Comparison of ENCODE assay signal across 8 cellular contexts in the genomic region with DNA sequence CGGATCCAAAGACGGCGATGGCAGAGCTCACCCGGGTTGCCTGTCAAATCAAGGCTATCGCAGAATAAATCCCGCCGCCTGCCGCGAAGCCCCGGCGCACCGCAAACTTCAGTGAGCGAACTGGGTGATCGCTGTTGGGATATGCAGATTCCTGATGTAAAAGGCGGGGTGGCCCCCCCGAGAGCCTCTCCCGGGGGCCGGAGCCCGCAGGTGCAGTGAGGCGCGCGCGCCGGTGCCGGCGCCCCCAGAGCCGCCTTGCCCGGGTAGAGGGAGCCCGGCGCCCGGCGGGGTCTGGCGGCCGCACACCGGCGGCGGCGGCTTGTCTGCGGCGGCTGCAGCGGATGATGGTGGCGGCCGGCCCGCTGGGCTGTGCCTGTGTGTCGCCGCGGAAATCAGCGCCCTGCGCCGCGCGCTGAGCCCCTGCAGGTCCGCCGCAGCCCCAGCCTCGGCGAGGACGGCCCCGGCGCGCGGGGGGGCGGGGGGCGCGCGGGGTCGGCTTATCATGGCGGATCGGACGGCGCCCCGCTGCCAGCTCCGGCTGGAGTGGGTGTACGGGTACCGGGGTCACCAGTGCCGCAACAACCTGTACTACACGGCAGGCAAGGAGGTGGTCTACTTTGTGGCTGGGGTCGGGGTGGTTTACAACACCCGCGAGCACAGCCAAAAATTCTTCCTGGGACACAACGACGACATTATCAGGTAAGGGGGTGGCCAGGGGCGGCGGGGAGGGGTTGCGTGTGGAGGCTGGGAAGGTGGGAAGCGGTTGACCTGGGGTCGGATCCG. TPM values are rescaled to one million over a fixed set of nuclear protein-coding genes. Genes with fewer than 3 reads are reported as not detected.
DNase-seq lines count a peak whose midpoint lies in the region; ATAC-seq and TF ChIP-seq lines count a peak whose summit lies in the region.

No MANE protein-coding gene starts in this region.

- no peak overlapping the region for H3K27ac Mint-ChIP-seq in stimulated activated naive CD8-positive, alpha-beta T cell treated with anti-CD3 and anti-CD28 coated beads, Interleukin-15, Interleukin-2, amounts not matched to agents 100 ng/mL and 50 ng/mL, for 24 hours

- no peaks in the 10 kb centered on the region for H3K9me3 Mint-ChIP-seq in stimulated activated naive CD8-positive, alpha-beta T cell treated with anti-CD3 and anti-CD28 coated beads, Interleukin-15, Interleukin-2, amounts not matched to agents 100 ng/mL and 50 ng/mL, for 24 hours

- H3K36me3 Mint-ChIP-seq in stimulated activated naive CD8-positive, alpha-beta T cell treated with anti-CD3 and anti-CD28 coated beads, Interleukin-15, Interleukin-2, amounts not matched to agents 100 ng/mL and 50 ng/mL, for 24 hours (ENCODE audit: low read depth): no peaks in the 10 kb centered on the region

- ATAC-seq in HG03439 (IDR thresholded peaks at IDR 0.05; ENCODE audit: unreplicated experiment): no peak
- ATAC-seq in HG02678 (IDR thresholded peaks at IDR 0.05; ENCODE audit: unreplicated experiment): no peak

- no peaks in the 10 kb centered on the region for H3K4me1 ChIP-seq in breast epithelium

- peak; percentile 52 for DNase-seq in stimulated activated CD4-positive, alpha-beta T cell treated with anti-CD3 and anti-CD28 coated beads, Interleukin-15, amount 100 ng/mL, for 24 hours
- no peak for DNase-seq in stimulated activated CD4-positive, alpha-beta T cell treated with anti-CD3 and anti-CD28 coated beads, Interleukin-4, amount 100 ng/mL, for 24 hours
- DNase-seq in RPMI8226 (peak; percentile 32), breast epithelium (ENCODE audit: low spot score in 2 of 2) (no peak), left kidney (ENCODE audit: low read depth, low spot score) (peak; percentile 68)

- no peaks in the 10 kb centered on the region for H3K36me3 ChIP-seq in breast epithelium

- no peaks in the 10 kb centered on the region for H3K27me3 ChIP-seq in breast epithelium

- intact Hi-C loops in breast epithelium (cut with DNase I; ENCODE audit: low total_unique reads): loop anchor here (5.0 kb wide), 1 partner anchor 373 kb away; no protein-coding TSS in a partner anchor

- H3K27me3 Mint-ChIP-seq in stimulated activated naive CD8-positive, alpha-beta T cell treated with anti-CD3 and anti-CD28 coated beads, Interleukin-15, Interleukin-2, amounts not matched to agents 100 ng/mL and 50 ng/mL, for 24 hours: peaks cover 48% of the 10 kb centered on the region

- no peak for TF ChIP-seq POLR2A in breast epithelium (IDR thresholded peaks at IDR 0.05)

- TF ChIP-seq CTCF in breast epithelium (IDR thresholded peaks at IDR 0.05): no peak

- H3K4me3 ChIP-seq in breast epithelium: peak overlapping the region; percentile 74 to 82 (median 78)

- no peak overlapping the region for H3K27ac ChIP-seq in breast epithelium

- peaks cover 20% of the 10 kb centered on the region for H3K4me1 Mint-ChIP-seq in stimulated activated naive CD8-positive, alpha-beta T cell treated with anti-CD3 and anti-CD28 coated beads, Interleukin-15, Interleukin-2, amounts not matched to agents 100 ng/mL and 50 ng/mL, for 24 hours (ENCODE audit: low read depth)

- no peaks in the 10 kb centered on the region for H3K9me3 ChIP-seq in breast epithelium

- H3K4me3 Mint-ChIP-seq in stimulated activated naive CD8-positive, alpha-beta T cell treated with anti-CD3 and anti-CD28 coated beads, Interleukin-15, Interleukin-2, amounts not matched to agents 100 ng/mL and 50 ng/mL, for 24 hours: peak overlapping the region; percentile 89

RNA-seq across cellular contexts. Expression of a gene that starts 1.3 kb away (rescaled TPM):
- 1 to 10 TPM; 1.9 to 5.9 (median 2.3) TPM for total RNA-seq in breast epithelium

Comparison
In these comparisons a context has a peak if more than half of its experiments do, and no peak if none do; other contexts are left out.
1. DNase-seq: peak in stimulated activated CD4-positive, alpha-beta T cell treated with anti-CD3 and anti-CD28 coated beads, Interleukin-15, amount 100 ng/mL, for 24 hours (single experiment), RPMI8226 (single experiment) and left kidney (single experiment); none in stimulated activated CD4-positive, alpha-beta T cell treated with anti-CD3 and anti-CD28 coated beads, Interleukin-4, amount 100 ng/mL, for 24 hours (single experiment) and breast epithelium (0 of 2).